8 cellular contexts compared by ENCODE assay signal in genomic region chr7:128457385-128457784, GRCh38. TPM values are rescaled to one million over a fixed set of nuclear protein-coding genes. Genes with fewer than 3 reads are reported as not detected.
DNase-seq lines count a peak whose midpoint lies in the region; ATAC-seq, FAIRE-seq and TF ChIP-seq lines count a peak whose summit lies in the region.
"Not testable (repeated sequence)": the region's sequence is repeated elsewhere in the genome, so short reads cannot be mapped to it uniquely, and the experiment has no call there.

No MANE protein-coding gene starts in this region.

- peaks cover 44% of the 10 kb centered on the region for H3K4me1 Mint-ChIP-seq in activated CD4-positive, alpha-beta T cell treated with anti-CD3 and anti-CD28 coated beads for 36 hours
- peaks cover 35% of the 10 kb centered on the region for H3K4me1 Mint-ChIP-seq in activated naive CD8-positive, alpha-beta T cell treated with anti-CD3 and anti-CD28 coated beads, Interleukin-2, amount 10 ng/mL, durations not matched to agents 7 days and 5 days
- peaks cover 29% of the 10 kb centered on the region for H3K4me1 Mint-ChIP-seq in endodermal cell

- TF ChIP-seq RAD21 in A549 (conservative IDR thresholded peaks at IDR 0.05 in 1 of 2, IDR thresholded peaks at IDR 0.05 in 1 of 2); HepG2 (CRISPR knock-in tag; IDR thresholded peaks at IDR 0.05): not testable (repeated sequence)

- not testable (repeated sequence) for H3K27me3 Mint-ChIP-seq in activated CD4-positive, alpha-beta T cell treated with anti-CD3 and anti-CD28 coated beads for 36 hours; activated naive CD8-positive, alpha-beta T cell treated with anti-CD3 and anti-CD28 coated beads, Interleukin-2, amount 10 ng/mL, durations not matched to agents 7 days and 5 days; endodermal cell (ENCODE audit: insufficient read depth)

- not testable (repeated sequence) for TF ChIP-seq CTCF in A549 (IDR thresholded peaks at IDR 0.05); GM12865 (IDR thresholded peaks at IDR 0.05; ENCODE audit: insufficient read depth, low read depth, low read length, missing control alignments); NB4 (IDR thresholded peaks at IDR 0.05; ENCODE audit: low read depth, low read length); endodermal cell (conservative IDR thresholded peaks at IDR 0.05); HepG2 (CRISPR knock-in tag; IDR thresholded peaks at IDR 0.05)

- POLR2A ChIA-PET in A549 (lab: Yijun Ruan, JAX); activated CD4-positive, alpha-beta T cell treated with anti-CD3 and anti-CD28 coated beads for 36 hours (lab: Charles Lee); activated naive CD8-positive, alpha-beta T cell treated with anti-CD3 and anti-CD28 coated beads, Interleukin-2, amount 10 ng/mL, durations not matched to agents 7 days and 5 days (lab: Charles Lee): not testable (repeated sequence)
- POLR2A ChIA-PET in HepG2 (lab: Yijun Ruan, JAX), result interaction anchor here (1.7 kb wide), 1 partner anchor 22 kb away, joined by 6 read pairs; no protein-coding TSS in a partner anchor

- not testable (repeated sequence) for BruUV-seq in HepG2 (replicated peaks; lab: Mats Ljungman, UMichigan)

- not testable (repeated sequence) for ATAC-seq in A549; activated CD4-positive, alpha-beta T cell treated with anti-CD3 and anti-CD28 coated beads for 36 hours; activated naive CD8-positive, alpha-beta T cell treated with anti-CD3 and anti-CD28 coated beads, Interleukin-2, amount 10 ng/mL, durations not matched to agents 7 days and 5 days (ENCODE audit: low read depth); HepG2

- not testable (repeated sequence) for H3K9me3 ChIP-seq in A549; endodermal cell (ENCODE audit: control insufficient read depth, low read length); HepG2 (ENCODE audit: low read length)

- TF ChIP-seq POLR2A in A549 (IDR thresholded peaks at IDR 0.05; ENCODE audit: low read length); NB4 (IDR thresholded peaks at IDR 0.05; ENCODE audit: extremely low read depth, insufficient read length); HepG2 (IDR thresholded peaks at IDR 0.05; ENCODE audit: insufficient read depth in 1 of 2, low read depth in 2 of 2, low read length in 2 of 2): not testable (repeated sequence)

- H3K27me3 ChIP-seq in endodermal cell (ENCODE audit: control insufficient read depth, insufficient read depth, low read length, poor library complexity, severe bottlenecking); HepG2 (ENCODE audit: control insufficient read depth in 1 of 2, insufficient read depth in 2 of 2, low read length in 2 of 2): not testable (repeated sequence)

- not testable (repeated sequence) for H3K36me3 ChIP-seq in endodermal cell (ENCODE audit: control insufficient read depth, insufficient read depth, low read length); HepG2 (replicated peaks in 1 of 2; ENCODE audit: control insufficient read depth in 1 of 2, insufficient read depth in 2 of 2, low read length in 2 of 2)

- 89% methylated on average over 6 of the region's 6 CpGs for WGBS in A549 (ENCODE audit: missing lambda C conversion rate)
- WGBS in endodermal cell (ENCODE audit: insufficient coverage in 1 of 2, insufficient read length in 1 of 2), 2 experiments, result 91 to 97% methylated on average over 3 of the region's 6 CpGs
- 100% methylated on average over 5 of the region's 6 CpGs for WGBS in HepG2 (ENCODE audit: low lambda C conversion rate)

- H3K4me3 ChIP-seq in A549, result peak overlapping the region; percentile 78
- H3K4me3 ChIP-seq in GM12865 (ENCODE audit: low read depth, low read length), result peak overlapping the region; percentile 84
- peak overlapping the region; percentile 91 for H3K4me3 ChIP-seq in NB4 (ENCODE audit: low read depth, low read length)
- H3K4me3 ChIP-seq in endodermal cell (ENCODE audit: low read length), result peak overlapping the region; percentile 99
- H3K4me3 ChIP-seq in HepG2 (replicated peaks in 1 of 3; ENCODE audit: insufficient read depth in 1 of 3, low read depth in 2 of 3, low read length in 3 of 3), result peak overlapping the region in 2 of 3 experiments; percentile 11 to 96; a peak in 3 of 6 replicates
- H3K4me3 ChIP-seq in skeletal muscle cell (ENCODE audit: low read depth, low read length), result peak overlapping the region; percentile 99

- CTCF ChIA-PET in A549 (lab: Yijun Ruan, JAX) (interaction anchor here (0.9 to 2.1 kb wide), 8 partner anchors 22 to 110 kb away, joined by 3 to 36 read pairs (median 6); no protein-coding TSS in a partner anchor), HepG2 (lab: Yijun Ruan, JAX; ENCODE audit: low intra/inter-chr PET ratio, low total read pairs) (interaction anchor here (6.8 kb wide), 1 partner anchor 29 kb away, joined by 140 read pairs; no protein-coding TSS in a partner anchor)
- CTCF ChIA-PET in activated CD4-positive, alpha-beta T cell treated with anti-CD3 and anti-CD28 coated beads for 36 hours (lab: Charles Lee), result interaction anchor here (1.6 to 2.0 kb wide), 2 partner anchors 17 to 30 kb away, joined by 3 to 19 read pairs; no protein-coding TSS in a partner anchor

- H2AFZ ChIP-seq in HepG2 (ENCODE audit: low read length), result not testable (repeated sequence)

- intact Hi-C loops in activated CD4-positive, alpha-beta T cell treated with anti-CD3 and anti-CD28 coated beads for 36 hours (cut with DNase I, micrococcal nuclease), result loop anchor here (5.0 to 10.0 kb wide), 6 partner anchors 77 to 1063 kb away; partner anchors contain the start of genes ARF5 (in 1 of the 2), GCC1 (in 1 of the 2), RBM28 (in 1 of the 2) and SND1 (in 1 of the 2)
- intact Hi-C loops in HepG2 (cut with micrococcal nuclease; ENCODE audit: unreplicated experiment), result not testable (repeated sequence)

- H3K27ac Mint-ChIP-seq in activated CD4-positive, alpha-beta T cell treated with anti-CD3 and anti-CD28 coated beads for 36 hours, result peak overlapping the region; percentile 92
- peak overlapping the region; percentile 56 for H3K27ac Mint-ChIP-seq in activated naive CD8-positive, alpha-beta T cell treated with anti-CD3 and anti-CD28 coated beads, Interleukin-2, amount 10 ng/mL, durations not matched to agents 7 days and 5 days
- not testable (repeated sequence) for H3K27ac Mint-ChIP-seq in endodermal cell

- H3K4me1 ChIP-seq in A549, result peaks cover 63% of the 10 kb centered on the region
- peaks cover 14% of the 10 kb centered on the region for H3K4me1 ChIP-seq in endodermal cell (ENCODE audit: control insufficient read depth, insufficient read depth, low read length)
- peaks cover 65% of the 10 kb centered on the region for H3K4me1 ChIP-seq in HepG2 (ENCODE audit: insufficient read depth, low read length)

- not testable (repeated sequence) for FAIRE-seq in A549 (lab: Jason Lieb, UNC); HepG2 (lab: Jason Lieb, UNC)

- not testable (repeated sequence) for H4K20me1 ChIP-seq in HepG2 (ENCODE audit: insufficient read depth, low read length)

- peak overlapping the region; percentile 83 for H3K4me3 Mint-ChIP-seq in activated CD4-positive, alpha-beta T cell treated with anti-CD3 and anti-CD28 coated beads for 36 hours
- peak overlapping the region; percentile 96 for H3K4me3 Mint-ChIP-seq in activated naive CD8-positive, alpha-beta T cell treated with anti-CD3 and anti-CD28 coated beads, Interleukin-2, amount 10 ng/mL, durations not matched to agents 7 days and 5 days
- peak overlapping the region; percentile 95 for H3K4me3 Mint-ChIP-seq in endodermal cell

- TF ChIP-seq EP300 in A549 (IDR thresholded peaks at IDR 0.05); HepG2 (IDR thresholded peaks at IDR 0.05; ENCODE audit: low read depth in 2 of 2, low read length in 2 of 2); HepG2 (CRISPR knock-in tag; IDR thresholded peaks at IDR 0.05; ENCODE audit: borderline replicate concordance): not testable (repeated sequence)

- not testable (repeated sequence) for DNase-seq in A549 (ENCODE audit: low read depth in 1 of 2, low spot score in 1 of 2); GM12865 (ENCODE audit: low read depth); NB4 (ENCODE audit: low read depth); activated CD4-positive, alpha-beta T cell treated with anti-CD3 and anti-CD28 coated beads for 36 hours; activated naive CD8-positive, alpha-beta T cell treated with anti-CD3 and anti-CD28 coated beads, Interleukin-2, amount 10 ng/mL, durations not matched to agents 7 days and 5 days; endodermal cell; HepG2 (ENCODE audit: low spot score); skeletal muscle cell (ENCODE audit: low read depth)

- H3K9me3 Mint-ChIP-seq in activated CD4-positive, alpha-beta T cell treated with anti-CD3 and anti-CD28 coated beads for 36 hours (ENCODE audit: low read depth); activated naive CD8-positive, alpha-beta T cell treated with anti-CD3 and anti-CD28 coated beads, Interleukin-2, amount 10 ng/mL, durations not matched to agents 7 days and 5 days; endodermal cell: not testable (repeated sequence)

- in situ Hi-C loops in HepG2 (cut with HindIII; ENCODE audit: extremely low pct_ligation_motif_present, low pct_unique_long_range_greater_than_20kb), result loop anchor here (5.0 kb wide), 2 partner anchors 35 to 60 kb away; no protein-coding TSS in a partner anchor

- H3K9ac ChIP-seq in endodermal cell (ENCODE audit: extremely low read depth, low read length, poor library complexity, severe bottlenecking); HepG2 (ENCODE audit: insufficient read depth, low read depth, low read length): not testable (repeated sequence)

- peaks cover 15% of the 10 kb centered on the region for H3K79me2 ChIP-seq in HepG2 (ENCODE audit: insufficient read depth, low read length)

- H3K36me3 Mint-ChIP-seq in activated CD4-positive, alpha-beta T cell treated with anti-CD3 and anti-CD28 coated beads for 36 hours (ENCODE audit: low read depth), result peaks cover 46% of the 10 kb centered on the region
- H3K36me3 Mint-ChIP-seq in activated naive CD8-positive, alpha-beta T cell treated with anti-CD3 and anti-CD28 coated beads, Interleukin-2, amount 10 ng/mL, durations not matched to agents 7 days and 5 days, result peaks cover 25% of the 10 kb centered on the region
- H3K36me3 Mint-ChIP-seq in endodermal cell (ENCODE audit: low read depth), result peaks cover 14% of the 10 kb centered on the region

- H3K27ac ChIP-seq in A549, result peak overlapping the region; percentile 86 to 94; a peak in 5 of 6 replicates
- H3K27ac ChIP-seq in endodermal cell (ENCODE audit: low read depth, low read length); HepG2 (ENCODE audit: extremely low read length, insufficient read depth, low read length): not testable (repeated sequence)

- peak overlapping the region; percentile 96 for H3K4me2 ChIP-seq in A549
- H3K4me2 ChIP-seq in HepG2 (ENCODE audit: low read depth, low read length), result peak overlapping the region; percentile 91

RNA-seq across cellular contexts. Expression of gene HILPDA, which starts 1.7 kb away (rescaled TPM):
- polyA plus RNA-seq in A549 (2011; rRNA removed) (94.6 and 179 TPM in 2 replicates), A549 (2017; fragmentation: RNase III; extraction: RNeasy Plus Mini Kit Qiagen cat#74134 plus additional on column Dnase treatment) (22.0 to 24.2 TPM (median 24.2 TPM) in 3 replicates), HepG2 (2011; rRNA removed) (43.1 and 44.0 TPM in 2 replicates)
- polyA plus RNA-seq in A549 (2012; cell fraction: cytosol; rRNA removed), result 46.7 and 46.9 TPM in 2 replicates
- 16.5 and 23.0 TPM in 2 replicates for polyA plus RNA-seq in A549 (2012; cell fraction: nucleus; rRNA removed)
- 127 and 199 TPM in 2 replicates for polyA minus RNA-seq in A549 (2011; rRNA and poly(A)+ RNA removed)
- total RNA-seq in activated CD4-positive, alpha-beta T cell treated with anti-CD3 and anti-CD28 coated beads for 36 hours, result 100 to 1,000 TPM; 227 to 309 TPM
- total RNA-seq in activated naive CD8-positive, alpha-beta T cell treated with anti-CD3 and anti-CD28 coated beads, Interleukin-2, amount 10 ng/mL, durations not matched to agents 7 days and 5 days, result 10 to 100 TPM; 27.8 to 28.4 TPM
- total RNA-seq in endodermal cell (10 to 100 TPM; 26.5 to 37.9 TPM), HepG2 (2016; rRNA removed; fragmentation: Illumina TruSeq; extraction: Trizol) (8.6 and 11.1 TPM in 2 replicates)
- polyA plus RNA-seq in endodermal cell (2013, experiment 1 of 2), result 46.2 TPM
- 41.3 TPM for polyA plus RNA-seq in endodermal cell (2013, experiment 2 of 2)
- total RNA-seq in HepG2 (2016; cell fraction: cytosol; rRNA removed; fragmentation: Illumina TruSeq; extraction: Trizol; ENCODE audit: low read depth), result 5.5 and 6.1 TPM in 2 replicates
- 9.8 and 10.4 TPM in 2 replicates for total RNA-seq in HepG2 (2016; cell fraction: insoluble cytoplasmic fraction; rRNA removed; fragmentation: Illumina TruSeq; extraction: Trizol)
- 9.5 and 9.7 TPM in 2 replicates for total RNA-seq in HepG2 (2016; cell fraction: membrane; rRNA removed; fragmentation: Illumina TruSeq; extraction: Trizol)
- total RNA-seq in HepG2 (2016; cell fraction: nucleus; rRNA removed; fragmentation: Illumina TruSeq; extraction: Trizol), result 7.8 and 10.3 TPM in 2 replicates
- 32.3 and 32.9 TPM in 2 replicates for polyA plus RNA-seq in HepG2 (2011; cell fraction: cytosol; rRNA removed)
- polyA plus RNA-seq in HepG2 (2011; cell fraction: nucleus; rRNA removed), result 35.8 and 42.7 TPM in 2 replicates
- 13.1 and 14.9 TPM in 2 replicates for polyA plus RNA-seq in HepG2 (2012)
- polyA plus RNA-seq in HepG2 (2016; cell fraction: cytosol; fragmentation: Illumina TruSeq; extraction: Trizol; ENCODE audit: low read depth), result 2.2 and 3.3 TPM in 2 replicates
- polyA plus RNA-seq in HepG2 (2016; cell fraction: insoluble cytoplasmic fraction; fragmentation: Illumina TruSeq; extraction: Trizol; ENCODE audit: low read depth), result 8.9 and 9.4 TPM in 2 replicates
- polyA plus RNA-seq in HepG2 (2016; cell fraction: membrane; fragmentation: Illumina TruSeq; extraction: Trizol; ENCODE audit: low read depth), result 4.4 and 4.9 TPM in 2 replicates
- 10.1 and 10.3 TPM in 2 replicates for polyA plus RNA-seq in HepG2 (2016; cell fraction: nucleus; fragmentation: Illumina TruSeq; extraction: Trizol; ENCODE audit: insufficient read depth, low read depth)
- polyA minus RNA-seq in HepG2 (2011; rRNA and poly(A)+ RNA removed; ENCODE audit: low replicate concordance), result 30.3 and 48.5 TPM in 2 replicates
- 12.9 and 14.9 TPM in 2 replicates for polyA minus RNA-seq in HepG2 (2011; cell fraction: cytosol; rRNA and poly(A)+ RNA removed)
- 12.4 and 27.1 TPM in 2 replicates for polyA minus RNA-seq in HepG2 (2011; cell fraction: nucleus; rRNA and poly(A)+ RNA removed)

RNA-seq across cellular contexts. Expression of gene METTL2B, which starts 19.2 kb away (rescaled TPM):
- polyA plus RNA-seq in A549 (2011; rRNA removed) (48.8 and 49.1 TPM in 2 replicates), A549 (2017; fragmentation: RNase III; extraction: RNeasy Plus Mini Kit Qiagen cat#74134 plus additional on column Dnase treatment) (25.9 to 32.3 TPM (median 28.0 TPM) in 3 replicates), HepG2 (2011; rRNA removed) (15.5 and 17.4 TPM in 2 replicates)
- polyA plus RNA-seq in A549 (2012; cell fraction: cytosol; rRNA removed), result 16.2 and 17.9 TPM in 2 replicates
- 8.1 and 10.5 TPM in 2 replicates for polyA plus RNA-seq in A549 (2012; cell fraction: nucleus; rRNA removed)
- 22.7 and 26.3 TPM in 2 replicates for polyA minus RNA-seq in A549 (2011; rRNA and poly(A)+ RNA removed)
- 10 to 100 TPM; 36.1 to 40.3 TPM for total RNA-seq in activated CD4-positive, alpha-beta T cell treated with anti-CD3 and anti-CD28 coated beads for 36 hours
- total RNA-seq in activated naive CD8-positive, alpha-beta T cell treated with anti-CD3 and anti-CD28 coated beads, Interleukin-2, amount 10 ng/mL, durations not matched to agents 7 days and 5 days, result 10 to 100 TPM; 26.7 to 27.8 TPM
- total RNA-seq in endodermal cell (10 to 100 TPM; 39.8 to 50.5 TPM), HepG2 (2016; rRNA removed; fragmentation: Illumina TruSeq; extraction: Trizol) (33.1 and 40.1 TPM in 2 replicates)
- 26.7 TPM for polyA plus RNA-seq in endodermal cell (2013, experiment 1 of 2)
- 25.5 TPM for polyA plus RNA-seq in endodermal cell (2013, experiment 2 of 2)
- total RNA-seq in HepG2 (2016; cell fraction: cytosol; rRNA removed; fragmentation: Illumina TruSeq; extraction: Trizol; ENCODE audit: low read depth), result 6.7 and 7.5 TPM in 2 replicates
- 38.6 and 39.4 TPM in 2 replicates for total RNA-seq in HepG2 (2016; cell fraction: insoluble cytoplasmic fraction; rRNA removed; fragmentation: Illumina TruSeq; extraction: Trizol)
- total RNA-seq in HepG2 (2016; cell fraction: membrane; rRNA removed; fragmentation: Illumina TruSeq; extraction: Trizol), result 10.1 and 11.9 TPM in 2 replicates
- 31.5 and 32.5 TPM in 2 replicates for total RNA-seq in HepG2 (2016; cell fraction: nucleus; rRNA removed; fragmentation: Illumina TruSeq; extraction: Trizol)
- polyA plus RNA-seq in HepG2 (2011; cell fraction: cytosol; rRNA removed), result 8.4 and 12.3 TPM in 2 replicates
- 7.7 and 10.8 TPM in 2 replicates for polyA plus RNA-seq in HepG2 (2011; cell fraction: nucleus; rRNA removed)
- 11.3 TPM in 2 replicates for polyA plus RNA-seq in HepG2 (2012)
- 4.4 and 5.8 TPM in 2 replicates for polyA plus RNA-seq in HepG2 (2016; cell fraction: cytosol; fragmentation: Illumina TruSeq; extraction: Trizol; ENCODE audit: low read depth)
- polyA plus RNA-seq in HepG2 (2016; cell fraction: insoluble cytoplasmic fraction; fragmentation: Illumina TruSeq; extraction: Trizol; ENCODE audit: low read depth), result 26.3 and 32.1 TPM in 2 replicates
- polyA plus RNA-seq in HepG2 (2016; cell fraction: membrane; fragmentation: Illumina TruSeq; extraction: Trizol; ENCODE audit: low read depth), result 5.4 and 10.5 TPM in 2 replicates
- polyA plus RNA-seq in HepG2 (2016; cell fraction: nucleus; fragmentation: Illumina TruSeq; extraction: Trizol; ENCODE audit: insufficient read depth, low read depth), result 29.3 and 39.8 TPM in 2 replicates
- polyA minus RNA-seq in HepG2 (2011; rRNA and poly(A)+ RNA removed; ENCODE audit: low replicate concordance), result 13.1 and 35.5 TPM in 2 replicates
- polyA minus RNA-seq in HepG2 (2011; cell fraction: cytosol; rRNA and poly(A)+ RNA removed), result 10.6 and 11.3 TPM in 2 replicates
- 36.1 and 39.4 TPM in 2 replicates for polyA minus RNA-seq in HepG2 (2011; cell fraction: nucleus; rRNA and poly(A)+ RNA removed)

RNA-seq across cellular contexts. Expression of gene IMPDH1, which starts 47.6 kb away (rescaled TPM):
- 55.4 and 83.3 TPM in 2 replicates for polyA plus RNA-seq in A549 (2011; rRNA removed)
- polyA plus RNA-seq in A549 (2012; cell fraction: cytosol; rRNA removed), result 79.8 and 101 TPM in 2 replicates
- 150 and 163 TPM in 2 replicates for polyA plus RNA-seq in A549 (2012; cell fraction: nucleus; rRNA removed)
- 65.1 to 66.9 TPM (median 65.4 TPM) in 3 replicates for polyA plus RNA-seq in A549 (2017; fragmentation: RNase III; extraction: RNeasy Plus Mini Kit Qiagen cat#74134 plus additional on column Dnase treatment)
- 127 and 130 TPM in 2 replicates for polyA minus RNA-seq in A549 (2011; rRNA and poly(A)+ RNA removed)
- total RNA-seq in activated CD4-positive, alpha-beta T cell treated with anti-CD3 and anti-CD28 coated beads for 36 hours, result 10 to 100 TPM; 59.0 to 60.7 TPM
- 10 to 100 TPM; 59.0 to 64.4 TPM for total RNA-seq in activated naive CD8-positive, alpha-beta T cell treated with anti-CD3 and anti-CD28 coated beads, Interleukin-2, amount 10 ng/mL, durations not matched to agents 7 days and 5 days
- total RNA-seq in endodermal cell, result 10 to 100 TPM; 13.4 to 16.5 TPM
- 29.3 TPM for polyA plus RNA-seq in endodermal cell (2013, experiment 1 of 2)
- 25.0 TPM for polyA plus RNA-seq in endodermal cell (2013, experiment 2 of 2)
- total RNA-seq in HepG2 (2016; rRNA removed; fragmentation: Illumina TruSeq; extraction: Trizol), result 18.4 and 22.8 TPM in 2 replicates
- total RNA-seq in HepG2 (2016; cell fraction: cytosol; rRNA removed; fragmentation: Illumina TruSeq; extraction: Trizol; ENCODE audit: low read depth), result 12.3 and 12.6 TPM in 2 replicates
- 15.4 and 23.8 TPM in 2 replicates for total RNA-seq in HepG2 (2016; cell fraction: insoluble cytoplasmic fraction; rRNA removed; fragmentation: Illumina TruSeq; extraction: Trizol)
- 28.1 and 28.2 TPM in 2 replicates for total RNA-seq in HepG2 (2016; cell fraction: membrane; rRNA removed; fragmentation: Illumina TruSeq; extraction: Trizol)
- total RNA-seq in HepG2 (2016; cell fraction: nucleus; rRNA removed; fragmentation: Illumina TruSeq; extraction: Trizol), result 12.6 and 19.2 TPM in 2 replicates
- polyA plus RNA-seq in HepG2 (2011; rRNA removed), result 34.0 and 49.9 TPM in 2 replicates
- polyA plus RNA-seq in HepG2 (2011; cell fraction: cytosol; rRNA removed), result 31.4 and 37.8 TPM in 2 replicates
- polyA plus RNA-seq in HepG2 (2011; cell fraction: nucleus; rRNA removed), result 92.2 and 93.4 TPM in 2 replicates
- 25.0 and 27.5 TPM in 2 replicates for polyA plus RNA-seq in HepG2 (2012)
- polyA plus RNA-seq in HepG2 (2016; cell fraction: cytosol; fragmentation: Illumina TruSeq; extraction: Trizol; ENCODE audit: low read depth), result 18.4 and 18.5 TPM in 2 replicates
- polyA plus RNA-seq in HepG2 (2016; cell fraction: insoluble cytoplasmic fraction; fragmentation: Illumina TruSeq; extraction: Trizol; ENCODE audit: low read depth), result 20.6 and 24.8 TPM in 2 replicates
- 26.7 and 29.0 TPM in 2 replicates for polyA plus RNA-seq in HepG2 (2016; cell fraction: membrane; fragmentation: Illumina TruSeq; extraction: Trizol; ENCODE audit: low read depth)
- 29.2 and 34.5 TPM in 2 replicates for polyA plus RNA-seq in HepG2 (2016; cell fraction: nucleus; fragmentation: Illumina TruSeq; extraction: Trizol; ENCODE audit: insufficient read depth, low read depth)
- 82.0 and 176 TPM in 2 replicates for polyA minus RNA-seq in HepG2 (2011; rRNA and poly(A)+ RNA removed; ENCODE audit: low replicate concordance)
- 19.3 and 30.8 TPM in 2 replicates for polyA minus RNA-seq in HepG2 (2011; cell fraction: cytosol; rRNA and poly(A)+ RNA removed)
- 26.3 and 29.8 TPM in 2 replicates for polyA minus RNA-seq in HepG2 (2011; cell fraction: nucleus; rRNA and poly(A)+ RNA removed)

Comparison
In these comparisons a context has a peak if more than half of its experiments do, and no peak if none do; other contexts are left out.
1. RNA of gene HILPDA, which starts 1.7 kb away (total RNA-seq): 227 to 309 TPM in activated CD4-positive, alpha-beta T cell treated with anti-CD3 and anti-CD28 coated beads for 36 hours; 26.5 to 37.9 TPM in endodermal cell, 27.8 to 28.4 TPM in activated naive CD8-positive, alpha-beta T cell treated with anti-CD3 and anti-CD28 coated beads, Interleukin-2, amount 10 ng/mL, durations not matched to agents 7 days and 5 days and 5.5 to 11.1 TPM in HepG2; every median in the first group is over 4 times any median in the second.
2. Peak in every context shown above with its lines, with median percentiles within 50 percentile points of each other: H3K4me3 ChIP-seq and H3K4me3 Mint-ChIP-seq.